Comparison of ENCODE assay signal across 8 cellular contexts in the genomic region with DNA sequence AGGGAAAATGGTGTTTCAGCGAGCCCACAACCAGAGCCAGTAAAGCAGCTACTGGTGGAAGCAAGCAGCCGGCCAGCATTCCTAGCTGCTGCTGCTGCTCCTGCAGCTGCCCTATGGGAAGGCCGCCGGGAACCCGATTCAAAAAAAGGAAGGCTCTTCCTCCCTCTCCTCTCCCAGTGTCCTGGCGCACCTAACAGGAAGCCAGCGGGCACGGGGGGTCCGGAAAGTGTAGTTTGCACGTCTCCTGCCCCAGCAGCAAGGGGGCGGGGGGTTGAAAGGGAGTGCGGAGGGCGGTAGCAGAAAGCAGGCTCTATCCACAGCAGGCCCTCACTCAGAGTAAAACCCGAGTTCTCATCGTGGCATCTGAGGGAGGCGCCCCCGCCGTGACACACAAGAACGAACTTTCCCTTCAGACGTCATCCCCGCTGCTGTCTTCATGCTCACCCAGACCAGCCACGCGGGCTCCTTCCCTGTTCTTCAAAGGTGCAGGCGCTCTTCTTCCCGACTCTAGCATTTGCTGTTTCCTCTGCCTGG. TPM values are rescaled to one million over a fixed set of nuclear protein-coding genes. Genes with fewer than 3 reads are reported as not detected.
A peak's percentile ranks its signal among the peaks of the same experiment; 100 is the strongest.
DNase-seq lines count a peak whose midpoint lies in the region; ATAC-seq and TF ChIP-seq lines count a peak whose summit lies in the region.

No MANE protein-coding gene starts in this region.

- no peaks in the 10 kb centered on the region for H3K27me3 Mint-ChIP-seq in neural crest cell (ENCODE audit: low read depth)

- 5 to 8% methylated on average over 25 of the region's 25 CpGs for WGBS in aorta, 2 donors

- H3K27ac Mint-ChIP-seq in neural crest cell (ENCODE audit: unreplicated experiment) = peak overlapping the region; percentile 93

- peak overlapping the region; percentile 54 for H3K27ac ChIP-seq in foreskin keratinocyte
- no peak overlapping the region for H3K27ac ChIP-seq in aorta (ENCODE audit: low read depth in 1 of 2, low read length in 2 of 2)

- peak; percentile 74 to 77 for DNase-seq in SHP77 (lab: John Stamatoyannopoulos, UW)
- peak in 1 of 2 donors; percentile 28 for DNase-seq in foreskin keratinocyte
- DNase-seq in neural crest cell (ENCODE audit: low read depth, low spot score) = peak; percentile 18
- DNase-seq in aorta = peak; percentile 68 to 82
- no peak for DNase-seq in SKM-1 treated with dmso at 0.1 percent for 144 hours (lab: John Stamatoyannopoulos, UW; ENCODE audit: unreplicated experiment)
- DNase-seq in NCI-H2196 (lab: John Stamatoyannopoulos, UW; ENCODE audit: unreplicated experiment) = no peak
- DNase-seq in mesenteric fat pad (ENCODE audit: low spot score) = no peak

- peak overlapping the region; percentile 79 for H3K4me3 Mint-ChIP-seq in neural crest cell

- H3K36me3 ChIP-seq in aorta (ENCODE audit: control insufficient read depth in 1 of 2, insufficient read depth in 2 of 2, low read length in 1 of 2) = no peaks in the 10 kb centered on the region

- H3K4me1 Mint-ChIP-seq in neural crest cell = peaks cover 10% of the 10 kb centered on the region

- H3K4me3 ChIP-seq in aorta (ENCODE audit: low read length in 2 of 2) = peak overlapping the region in 1 of 2 donors; percentile 0

- peaks cover 25% of the 10 kb centered on the region for H3K4me1 ChIP-seq in foreskin keratinocyte
- H3K4me1 ChIP-seq in aorta (ENCODE audit: control insufficient read depth in 1 of 2, insufficient read depth in 2 of 2, low read length in 2 of 2) = no peaks in the 10 kb centered on the region

- ATAC-seq in GM19035 (IDR thresholded peaks at IDR 0.05; ENCODE audit: unreplicated experiment) (peak; percentile 41), foreskin keratinocyte (peak; percentile 81), aorta (ENCODE audit: low FRiP score) (peak; percentile 68)

- no peaks in the 10 kb centered on the region for H3K9me3 Mint-ChIP-seq in neural crest cell

- TF ChIP-seq CTCF in foreskin keratinocyte (conservative IDR thresholded peaks at IDR 0.05) = no peak
- no peak for TF ChIP-seq CTCF in neural crest cell (conservative IDR thresholded peaks at IDR 0.05)

- H3K9me3 ChIP-seq in aorta (ENCODE audit: control insufficient read depth, low read length) = no peaks in the 10 kb centered on the region

- no peaks in the 10 kb centered on the region for H3K36me3 Mint-ChIP-seq in neural crest cell (ENCODE audit: low read depth)

- intact Hi-C loops in aorta (cut with DNase I) = no loop called here

- no peaks in the 10 kb centered on the region for H3K27me3 ChIP-seq in foreskin keratinocyte
- H3K27me3 ChIP-seq in aorta (ENCODE audit: control insufficient read depth in 1 of 2, insufficient read depth in 2 of 2, low read length in 1 of 2) = no peaks in the 10 kb centered on the region

RNA-seq across cellular contexts. Expression of a gene that starts 16.5 kb away (rescaled TPM):
- total RNA-seq in foreskin keratinocyte (not detected in 2 replicates), neural crest cell (not detected in 2 replicates), aorta (not detected), mesenteric fat pad (not detected)
- polyA plus RNA-seq in foreskin keratinocyte (not detected in 2 replicates), aorta (not detected)

RNA-seq across cellular contexts. Expression of a gene that starts 21.2 kb away (rescaled TPM):
- total RNA-seq in foreskin keratinocyte (9.2 and 11.2 TPM in 2 replicates), neural crest cell (14.0 and 15.6 TPM in 2 replicates), aorta (10 to 100 TPM; 26.7 to 28.7 TPM), mesenteric fat pad (7.7 TPM)
- polyA plus RNA-seq in foreskin keratinocyte (5.3 and 6.8 TPM in 2 replicates), aorta (1 to 10 TPM; 4.3 to 4.8 TPM)

Comparison
In these comparisons a context has a peak if more than half of its experiments do, and no peak if none do; other contexts are left out.
1. DNase-seq: peak in SHP77 (2 of 2), neural crest cell (single experiment) and aorta (2 of 2); none in SKM-1 treated with dmso at 0.1 percent for 144 hours (single experiment), NCI-H2196 (single experiment) and mesenteric fat pad (single experiment).
2. Peak in every context shown above with its lines, with median percentiles within 50 percentile points of each other: ATAC-seq.